20 cellular contexts compared by ENCODE assay signal in the genomic region with DNA sequence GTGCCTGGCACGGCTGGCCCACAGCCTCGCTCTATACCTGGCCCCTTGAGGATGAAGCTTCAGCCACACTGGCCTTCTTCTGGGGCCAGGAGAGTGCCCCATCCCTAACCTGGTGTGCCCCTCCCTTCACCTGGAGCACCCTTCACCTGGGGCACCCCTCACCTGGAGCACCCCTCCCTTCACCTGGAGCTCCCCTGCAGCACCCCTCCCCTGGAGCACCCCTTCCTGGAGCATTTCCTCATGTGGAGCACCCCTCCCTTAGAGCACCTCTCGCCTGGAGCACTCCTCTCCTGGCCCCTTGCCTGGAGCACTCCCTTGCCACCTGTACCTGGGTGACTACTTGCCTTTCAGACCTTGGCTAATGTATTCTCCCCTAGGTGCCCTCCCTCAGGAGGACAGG. TPM values are rescaled to one million over a fixed set of nuclear protein-coding genes. Genes with fewer than 3 reads are reported as not detected.
"Had no signal": no experiment of that assay in that cellular context is flagged by ENCODE, and none has a peak within 500 bp of the region (broad histone marks: within the 10 kb centered on the region; RNA-seq: fewer than 3 reads in every experiment).

No MANE protein-coding gene starts in this region.

- ATAC-seq: activated T-cell treated with anti-CD3 and anti-CD28 coated beads, Interleukin-2, amount 50 U/mL, for 4 hours; esophagus mucosa; gastrocnemius medialis; heart left ventricle; left ventricle myocardium superior; T-cell had no signal

- DNase-seq: activated CD4-positive, alpha-beta T cell treated with anti-CD3 and anti-CD28 coated beads, Interleukin-2, amount 10 ng/mL, durations not matched to agents 24 days and 14 days; activated CD8-positive, alpha-beta memory T cell treated with anti-CD3 and anti-CD28 coated beads, Interleukin-2, amount 50 U/mL, for 4 hours; activated naive CD4-positive, alpha-beta T cell treated with anti-CD3 and anti-CD28 coated beads for 36 hours; activated T-cell treated with anti-CD3 and anti-CD28 coated beads, Interleukin-2, amount 50 U/mL, for 4 hours; aorta; cerebellar nuclear complex; effector CD8-positive, alpha-beta T cell; gastrocnemius medialis; heart left ventricle; kidney; left ventricle myocardium superior; stimulated activated CD4-positive, alpha-beta T cell treated with anti-CD3 and anti-CD28 coated beads, Interleukin-2, amount 100 ng/mL, for 24 hours; T-cell; T1000; transverse colon had no signal

- H3K27ac ChIP-seq: gastrocnemius medialis, heart left ventricle, prostate gland, right atrium auricular region, transverse colon had no signal

RNA-seq across cellular contexts. Expression of a gene that starts 2.4 kb away (rescaled TPM):
- total RNA-seq: gastrocnemius medialis, osteoblast, skeletal muscle tissue had no signal

RNA-seq across cellular contexts. Expression of a gene that starts 18.2 kb away (rescaled TPM):
- total RNA-seq: gastrocnemius medialis, skeletal muscle tissue had no signal
